In the genomic region with DNA sequence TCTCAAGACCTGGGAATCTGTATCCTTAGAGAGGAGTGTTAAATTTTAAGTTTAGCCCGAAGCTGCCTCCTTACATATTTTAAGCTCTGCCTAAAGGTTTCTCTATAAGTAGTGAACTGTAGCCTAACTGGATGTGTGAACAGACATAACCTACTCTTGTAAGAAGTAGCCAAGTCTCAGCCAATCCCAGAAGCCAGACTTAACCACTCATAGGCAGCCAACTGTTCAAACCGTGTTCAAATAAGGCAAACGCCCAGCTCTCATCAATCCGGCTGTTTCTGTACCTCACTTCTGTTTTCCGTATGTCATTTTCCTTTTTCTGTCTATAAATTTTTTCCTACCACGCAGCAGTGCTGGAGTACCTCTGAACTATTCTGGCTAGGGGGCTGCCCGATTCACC, we compare ENCODE assay signal across 29 cellular contexts. TPM values are rescaled to one million over a fixed set of nuclear protein-coding genes. Genes with fewer than 3 reads are reported as not detected.
"Had no signal": no experiment of that assay in that cellular context is flagged by ENCODE, and none has a peak within 500 bp of the region (broad histone marks: within the 10 kb centered on the region; RNA-seq: fewer than 3 reads in every experiment).

No MANE protein-coding gene starts in this region.

- H3K27ac Mint-ChIP-seq: activated naive CD4-positive, alpha-beta T cell treated with anti-CD3 and anti-CD28 coated beads for 36 hours; activated naive CD8-positive, alpha-beta T cell treated with anti-CD3 and anti-CD28 coated beads, Interleukin-2, amount 10 ng/mL, durations not matched to agents 7 days and 5 days; activated T-helper 1 cell treated with anti-CD3 and anti-CD28 coated beads, Interleukin-12 subunit alpha, Interleukin-12 subunit beta, Interleukin-2, Interleukin-4 antibody, amounts not matched to agents 30 ng/mL and 10 ng/mL and 1 ng/mL, durations not matched to agents 14 hours and 24 hours and 36 hours; endodermal cell; natural killer cell treated with Interleukin-12 subunit alpha and Interleukin-12 subunit beta and Interleukin-15 and Interleukin-18, amount 100 ng/mL, for 72 hours; stimulated activated effector memory CD8-positive, alpha-beta T cell treated with anti-CD3 and anti-CD28 coated beads, Interleukin-12 subunit alpha, Interleukin-12 subunit beta, amount 100 ng/mL, for 72 hours; T-helper 17 cell had no signal

- H3K27me3 ChIP-seq: brain microvascular endothelial cell had no signal

- H3K9me3 ChIP-seq: left lung, mucosa of descending colon, stomach, suprapubic skin, tibial artery had no signal

- ATAC-seq: esophagus mucosa; left lung; mucosa of descending colon; natural killer cell treated with Interleukin-12 subunit alpha and Interleukin-12 subunit beta and Interleukin-15 and Interleukin-18, amount 100 ng/mL, for 72 hours; sciatic nerve; SK-N-SH treated with all-trans-retinoic acid at 6 μM for 48 hours; stimulated activated effector memory CD8-positive, alpha-beta T cell treated with anti-CD3 and anti-CD28 coated beads, Interleukin-12 subunit alpha, Interleukin-12 subunit beta, amount 100 ng/mL, for 72 hours; T-helper 17 cell had no signal

- H3K4me3 ChIP-seq: left lung, mucosa of descending colon, skin epidermis, stomach, suprapubic skin, tibial artery had no signal

- H3K4me1 Mint-ChIP-seq: activated naive CD8-positive, alpha-beta T cell treated with anti-CD3 and anti-CD28 coated beads, Interleukin-2, amount 10 ng/mL, durations not matched to agents 7 days and 5 days; stimulated activated effector memory CD8-positive, alpha-beta T cell treated with anti-CD3 and anti-CD28 coated beads, Interleukin-12 subunit alpha, Interleukin-12 subunit beta, amount 100 ng/mL, for 72 hours had no signal

- H3K27ac ChIP-seq: brain microvascular endothelial cell, left lung, skin epidermis, stomach, suprapubic skin, tibial artery had no signal

- H3K4me1 ChIP-seq: left lung, stomach, suprapubic skin, tibial artery had no signal

- H3K36me3 Mint-ChIP-seq: activated naive CD8-positive, alpha-beta T cell treated with anti-CD3 and anti-CD28 coated beads, Interleukin-2, amount 10 ng/mL, durations not matched to agents 7 days and 5 days; natural killer cell treated with Interleukin-12 subunit alpha and Interleukin-12 subunit beta and Interleukin-15 and Interleukin-18, amount 100 ng/mL, for 72 hours; stimulated activated effector memory CD8-positive, alpha-beta T cell treated with anti-CD3 and anti-CD28 coated beads, Interleukin-12 subunit alpha, Interleukin-12 subunit beta, amount 100 ng/mL, for 72 hours had no signal

- H3K36me3 ChIP-seq: brain microvascular endothelial cell, left lung, stomach, suprapubic skin, tibial artery had no signal

- DNase-seq: activated CD4-positive, alpha-beta T cell treated with anti-CD3 and anti-CD28 coated beads for 1 hour; activated CD8-positive, alpha-beta memory T cell treated with anti-CD3 and anti-CD28 coated beads for 24 hours; activated effector memory CD4-positive, alpha-beta T cell treated with anti-CD3 and anti-CD28 coated beads, Interleukin-2, amount 50 U/mL, for 16 hours; activated naive CD4-positive, alpha-beta T cell treated with anti-CD3 and anti-CD28 coated beads for 36 hours; activated naive CD8-positive, alpha-beta T cell treated with anti-CD3 and anti-CD28 coated beads, Interleukin-2, amount 10 ng/mL, durations not matched to agents 7 days and 5 days; amniotic stem cell; brain microvascular endothelial cell; central memory CD4-positive, alpha-beta T cell; endodermal cell; foreskin fibroblast; kidney glomerular epithelial cell; left lung; mucosa of descending colon; stimulated activated CD4-positive, alpha-beta T cell treated with anti-CD3 and anti-CD28 coated beads, Interleukin-12 subunit alpha, Interleukin-12 subunit beta, amount 100 ng/mL, for 4 hours; stimulated activated CD4-positive, alpha-beta T cell treated with anti-CD3 and anti-CD28 coated beads, Interleukin-4, amount 100 ng/mL, for 24 hours; stomach; T-helper 17 cell; T1000; tibial artery had no signal

- H3K9me3 Mint-ChIP-seq: activated naive CD4-positive, alpha-beta T cell treated with anti-CD3 and anti-CD28 coated beads for 36 hours; activated T-helper 1 cell treated with anti-CD3 and anti-CD28 coated beads, Interleukin-12 subunit alpha, Interleukin-12 subunit beta, Interleukin-2, Interleukin-4 antibody, amounts not matched to agents 30 ng/mL and 10 ng/mL and 1 ng/mL, durations not matched to agents 14 hours and 24 hours and 36 hours; natural killer cell treated with Interleukin-12 subunit alpha and Interleukin-12 subunit beta and Interleukin-15 and Interleukin-18, amount 100 ng/mL, for 72 hours; stimulated activated effector memory CD8-positive, alpha-beta T cell treated with anti-CD3 and anti-CD28 coated beads, Interleukin-12 subunit alpha, Interleukin-12 subunit beta, amount 100 ng/mL, for 72 hours had no signal

- H3K4me3 Mint-ChIP-seq: activated naive CD4-positive, alpha-beta T cell treated with anti-CD3 and anti-CD28 coated beads for 36 hours; activated naive CD8-positive, alpha-beta T cell treated with anti-CD3 and anti-CD28 coated beads, Interleukin-2, amount 10 ng/mL, durations not matched to agents 7 days and 5 days; activated T-helper 1 cell treated with anti-CD3 and anti-CD28 coated beads, Interleukin-12 subunit alpha, Interleukin-12 subunit beta, Interleukin-2, Interleukin-4 antibody, amounts not matched to agents 30 ng/mL and 10 ng/mL and 1 ng/mL, durations not matched to agents 14 hours and 24 hours and 36 hours; endodermal cell; natural killer cell treated with Interleukin-12 subunit alpha and Interleukin-12 subunit beta and Interleukin-15 and Interleukin-18, amount 100 ng/mL, for 72 hours; stimulated activated effector memory CD8-positive, alpha-beta T cell treated with anti-CD3 and anti-CD28 coated beads, Interleukin-12 subunit alpha, Interleukin-12 subunit beta, amount 100 ng/mL, for 72 hours; T-helper 17 cell had no signal

RNA-seq across cellular contexts. Expression of a gene that starts 58.7 kb away (rescaled TPM):
- total RNA-seq: lung microvascular endothelial cell, myocyte had no signal
